8 cellular contexts compared by ENCODE assay signal in genomic region chr14:92460916-92461579, GRCh38. TPM values are rescaled to one million over a fixed set of nuclear protein-coding genes. Genes with fewer than 3 reads are reported as not detected.
DNase-seq lines count a peak whose midpoint lies in the region; ATAC-seq and TF ChIP-seq lines count a peak whose summit lies in the region.

No MANE protein-coding gene starts in this region.

- no peaks in the 10 kb centered on the region for H3K9me3 ChIP-seq in RWPE2 (ENCODE audit: severe bottlenecking)
- no peaks in the 10 kb centered on the region for H3K9me3 ChIP-seq in PC-9 (ENCODE audit: insufficient read depth, low read depth)

- H3K27ac ChIP-seq in RWPE2 (ENCODE audit: poor library complexity, severe bottlenecking) (no peak overlapping the region), PC-9 (no peak overlapping the region)

- peak; percentile 41 for DNase-seq in AG08396 (ENCODE audit: low spot score)
- no peak for DNase-seq in RWPE2 (ENCODE audit: low spot score)
- DNase-seq in hepatic stellate cell (ENCODE audit: low spot score), result peak; percentile 58
- no peak for DNase-seq in NCI-H2107 (lab: John Stamatoyannopoulos, UW)
- DNase-seq in RPMI8226, result no peak
- no peak for DNase-seq in PC-9
- DNase-seq in kidney glomerular epithelial cell (lab: John Stamatoyannopoulos, UW), result no peak

- TF ChIP-seq CTCF in RWPE2 (IDR thresholded peaks at IDR 0.05; ENCODE audit: poor library complexity, severe bottlenecking) (no peak), PC-9 (conservative IDR thresholded peaks at IDR 0.05) (no peak)

- H3K4me3 ChIP-seq in RWPE2 (ENCODE audit: severe bottlenecking) (no peak overlapping the region), PC-9 (no peak overlapping the region)

- no TSS peak for BruUV-seq in PC-9 (replicated peaks; lab: Mats Ljungman, UMichigan)

- ATAC-seq in GM21381 (IDR thresholded peaks at IDR 0.05; ENCODE audit: unreplicated experiment) (peak; percentile 60), RWPE2 (ENCODE audit: low read depth) (0 out of 3 replicates have a peak, but pooled peaks have one; percentile 22)

- H4K20me1 ChIP-seq in PC-9 (ENCODE audit: insufficient read depth), result no peaks in the 10 kb centered on the region

- no peaks in the 10 kb centered on the region for H3K36me3 ChIP-seq in RWPE2 (ENCODE audit: low read depth)
- H3K36me3 ChIP-seq in PC-9 (ENCODE audit: low read depth), result no peaks in the 10 kb centered on the region

- POLR2A ChIA-PET in PC-9 (lab: Charles Lee; ENCODE audit: unreplicated experiment), result no interaction called here

- CTCF ChIA-PET in PC-9 (lab: Charles Lee), result no interaction called here

- H3K79me2 ChIP-seq in PC-9 (ENCODE audit: low read depth), result no peaks in the 10 kb centered on the region

- H3K9me2 ChIP-seq in PC-9 (ENCODE audit: insufficient read depth), result no peaks in the 10 kb centered on the region

- H3K4me2 ChIP-seq in PC-9, result no peak overlapping the region

- intact Hi-C loops in PC-9 (cut with micrococcal nuclease; ENCODE audit: unreplicated experiment), result no loop called here

- peaks cover 10% of the 10 kb centered on the region for H3K4me1 ChIP-seq in RWPE2 (ENCODE audit: insufficient read depth, poor library complexity, severe bottlenecking)
- H3K4me1 ChIP-seq in PC-9 (replicated peaks; ENCODE audit: insufficient read depth), result no peaks in the 10 kb centered on the region

- H3F3A ChIP-seq in PC-9 (ENCODE audit: insufficient read depth, low read depth), result no peaks in the 10 kb centered on the region

- H2AFZ ChIP-seq in PC-9, result no peak overlapping the region

- no peaks in the 10 kb centered on the region for H3K27me3 ChIP-seq in RWPE2 (ENCODE audit: insufficient read depth, poor library complexity, severe bottlenecking)
- no peaks in the 10 kb centered on the region for H3K27me3 ChIP-seq in PC-9 (ENCODE audit: insufficient read depth, low read depth)

RNA-seq across cellular contexts. Expression of gene RIN3, which starts 52.5 kb away (rescaled TPM):
- 13.4 and 14.8 TPM in 2 replicates for total RNA-seq in PC-9 (2021)

Comparison
In these comparisons a context has a peak if more than half of its experiments do, and no peak if none do; other contexts are left out.
1. DNase-seq: peak in AG08396 (single experiment) and hepatic stellate cell (single experiment); none in RWPE2 (single experiment), NCI-H2107 (single experiment), RPMI8226 (single experiment), PC-9 (0 of 2) and kidney glomerular epithelial cell (single experiment).